In the genomic region with DNA sequence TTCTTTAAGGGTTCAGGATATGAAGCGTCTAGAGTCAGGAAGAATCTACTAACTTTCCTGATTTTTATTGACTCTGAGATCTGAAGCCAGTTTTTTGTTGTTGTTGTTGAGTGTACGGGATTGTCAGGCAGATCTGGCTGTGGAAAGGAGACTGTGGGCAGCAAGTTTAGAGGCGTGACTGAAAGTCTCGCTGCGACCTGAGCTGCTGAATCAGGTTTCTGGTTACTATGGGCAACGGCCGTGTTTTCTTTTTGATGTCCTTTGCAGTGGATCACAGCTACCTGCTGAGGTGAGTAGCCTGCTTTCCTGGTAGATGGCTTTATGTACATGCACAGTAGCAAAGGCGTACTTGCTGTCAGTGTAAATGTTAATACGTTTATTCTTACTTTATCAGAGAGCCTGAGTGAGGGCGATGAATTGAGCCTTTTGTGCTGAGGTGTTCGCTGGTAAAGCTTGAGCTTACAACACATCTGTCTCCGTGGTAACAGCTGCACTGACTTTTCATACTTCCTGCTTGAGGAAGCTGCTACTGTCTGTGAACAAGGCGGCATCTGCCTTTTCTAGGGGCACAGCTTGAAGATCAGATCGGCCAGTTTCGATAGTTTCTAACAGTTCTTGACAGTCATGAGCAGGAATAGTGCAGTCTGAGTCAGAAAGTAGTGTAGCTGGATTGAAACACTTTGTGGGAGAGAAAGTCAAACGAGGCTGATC, we compare ENCODE assay signal across 1 cellular context.
TF ChIP-seq lines count a peak whose summit lies in the region.

No MANE protein-coding gene starts in this region.

TF ChIP-seq in K562, 482 proteins besides CTCF, POLR2A, EP300 and RAD21:
- TF ChIP-seq RFX1 (IDR thresholded peaks at IDR 0.05), result peak; percentile 83
